ENCODE assay signal across 8 cellular contexts in the genomic region with DNA sequence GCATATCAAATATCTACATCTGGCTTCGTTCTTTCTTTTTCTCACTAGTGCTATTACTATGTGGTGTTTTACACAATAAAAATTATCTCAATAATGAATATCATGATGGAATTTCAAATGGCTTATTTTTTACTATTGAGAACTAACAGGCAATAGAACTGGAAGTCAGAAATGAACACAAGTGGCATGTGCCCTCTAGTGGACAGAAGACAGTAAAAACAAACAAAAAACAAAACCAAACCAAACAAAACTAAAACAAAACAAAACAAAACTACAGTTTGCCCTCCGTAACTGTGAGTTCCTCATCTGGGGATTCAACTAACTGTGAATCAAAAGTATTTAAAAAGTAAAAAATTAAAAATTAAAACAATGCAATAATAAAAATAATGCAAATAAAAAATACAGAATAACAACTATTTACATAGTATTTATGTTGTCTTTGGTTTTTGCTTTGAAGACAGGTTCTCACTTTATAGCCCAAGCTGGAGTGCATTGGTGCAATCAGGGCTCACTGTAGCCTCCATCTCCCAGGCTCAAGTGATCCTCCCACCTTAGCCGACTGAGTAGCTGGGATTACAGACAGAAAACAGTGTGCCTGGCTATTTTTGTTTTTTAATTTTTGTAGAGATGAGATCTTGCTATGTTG.
DNase-seq lines count a peak whose midpoint lies in the region; ATAC-seq and TF ChIP-seq lines count a peak whose summit lies in the region.

No MANE protein-coding gene starts in this region.

- H3K4me2 ChIP-seq in mesenchymal stem cell (ENCODE audit: low read length, poor library complexity, severe bottlenecking): no peak overlapping the region

- H2AFZ ChIP-seq in mesenchymal stem cell (ENCODE audit: low read depth, low read length): no peak overlapping the region

- peak; percentile 47 for DNase-seq in HT-29 (ENCODE audit: low spot score)
- DNase-seq in adipocyte (ENCODE audit: low read depth): peak; percentile 61
- DNase-seq in mesenchymal stem cell: peak; percentile 31
- DNase-seq in activated CD8-positive, alpha-beta memory T cell treated with anti-CD3 and anti-CD28 coated beads, Interleukin-2, amount 50 U/mL, for 4 hours: no peak
- DNase-seq in hypothalamus (lab: John Stamatoyannopoulos, UW): no peak
- DNase-seq in NCI-H1930 (lab: John Stamatoyannopoulos, UW): no peak

- H3K36me3 ChIP-seq in adipocyte (ENCODE audit: control insufficient read depth, insufficient read depth, low read length, severe bottlenecking) (no peaks in the 10 kb centered on the region), mesenchymal stem cell (ENCODE audit: control insufficient read depth in 1 of 2, insufficient read depth in 2 of 2, low read depth in 1 of 2, low read length in 2 of 2) (no peaks in the 10 kb centered on the region)

- no peak overlapping the region for H3K4ac ChIP-seq in mesenchymal stem cell (ENCODE audit: low read depth in 1 of 2, low read length in 2 of 2)

- H3K9me3 ChIP-seq in adipocyte (ENCODE audit: control insufficient read depth, low read length): no peaks in the 10 kb centered on the region
- no peaks in the 10 kb centered on the region for H3K9me3 ChIP-seq in mesenchymal stem cell (ENCODE audit: control insufficient read depth, low read length)

- H2BK12ac ChIP-seq in mesenchymal stem cell (ENCODE audit: low read length in 2 of 2): no peak overlapping the region

- ATAC-seq in GM21529 (IDR thresholded peaks at IDR 0.05; ENCODE audit: unreplicated experiment): peak; percentile 92

- no peaks in the 10 kb centered on the region for H3K4me1 ChIP-seq in adipocyte (ENCODE audit: control insufficient read depth, insufficient read depth, low read length)
- H3K4me1 ChIP-seq in mesenchymal stem cell (ENCODE audit: control insufficient read depth, insufficient read depth, low read depth, low read length): no peaks in the 10 kb centered on the region

- H3K9ac ChIP-seq in adipocyte (ENCODE audit: low read length) (no peak overlapping the region), mesenchymal stem cell (ENCODE audit: low read length) (peak overlapping the region; percentile 51)

- H3K14ac ChIP-seq in mesenchymal stem cell (ENCODE audit: low read length in 2 of 2): no peak overlapping the region

- no peak overlapping the region for H3K18ac ChIP-seq in mesenchymal stem cell (ENCODE audit: low read depth in 1 of 2, low read length in 2 of 2)

- WGBS in mesenchymal stem cell: no CpG with 5 or more reads among the region's 3 CpGs

- H3K27me3 ChIP-seq in adipocyte (replicated peaks; ENCODE audit: control insufficient read depth, insufficient read depth, low read length) (no peaks in the 10 kb centered on the region), mesenchymal stem cell (ENCODE audit: control insufficient read depth in 1 of 2, insufficient read depth in 1 of 2, low read length in 2 of 2) (no peaks in the 10 kb centered on the region)

- TF ChIP-seq CTCF in GM12874 (IDR thresholded peaks at IDR 0.05; ENCODE audit: insufficient read depth, low read depth, low read length): peak; percentile 52

- no peak overlapping the region for H3K23ac ChIP-seq in mesenchymal stem cell (ENCODE audit: low read length in 2 of 2)

- H2BK120ac ChIP-seq in mesenchymal stem cell (ENCODE audit: low read depth, low read length): no peak overlapping the region

- no peak overlapping the region for H4K8ac ChIP-seq in mesenchymal stem cell (ENCODE audit: low read length)

- H3K4me3 ChIP-seq in adipocyte (ENCODE audit: low read length) (no peak overlapping the region), mesenchymal stem cell (ENCODE audit: insufficient read depth in 1 of 2, low read depth in 1 of 2, low read length in 2 of 2) (no peak overlapping the region)

- H3K27ac ChIP-seq in mesenchymal stem cell (ENCODE audit: low read length, poor library complexity, severe bottlenecking): no peak overlapping the region

- H3K79me1 ChIP-seq in mesenchymal stem cell (replicated peaks; ENCODE audit: low read length, poor library complexity, severe bottlenecking): no peaks in the 10 kb centered on the region

- no peak overlapping the region for H2BK5ac ChIP-seq in mesenchymal stem cell (ENCODE audit: low read depth, low read length, poor library complexity, severe bottlenecking)

- H2AK5ac ChIP-seq in mesenchymal stem cell (ENCODE audit: low read length, severe bottlenecking): no peak overlapping the region

- no peak overlapping the region for H4K91ac ChIP-seq in mesenchymal stem cell (ENCODE audit: low read length)

- H2BK15ac ChIP-seq in mesenchymal stem cell (ENCODE audit: low read depth, poor library complexity, severe bottlenecking): no peak overlapping the region

Comparison
In these comparisons a context has a peak if more than half of its experiments do, and no peak if none do; other contexts are left out.
1. DNase-seq: peak in HT-29 (single experiment), adipocyte (single experiment) and mesenchymal stem cell (single experiment); none in activated CD8-positive, alpha-beta memory T cell treated with anti-CD3 and anti-CD28 coated beads, Interleukin-2, amount 50 U/mL, for 4 hours (single experiment), hypothalamus (0 of 51) and NCI-H1930 (0 of 2).